8 cellular contexts compared by ENCODE assay signal in the genomic region with DNA sequence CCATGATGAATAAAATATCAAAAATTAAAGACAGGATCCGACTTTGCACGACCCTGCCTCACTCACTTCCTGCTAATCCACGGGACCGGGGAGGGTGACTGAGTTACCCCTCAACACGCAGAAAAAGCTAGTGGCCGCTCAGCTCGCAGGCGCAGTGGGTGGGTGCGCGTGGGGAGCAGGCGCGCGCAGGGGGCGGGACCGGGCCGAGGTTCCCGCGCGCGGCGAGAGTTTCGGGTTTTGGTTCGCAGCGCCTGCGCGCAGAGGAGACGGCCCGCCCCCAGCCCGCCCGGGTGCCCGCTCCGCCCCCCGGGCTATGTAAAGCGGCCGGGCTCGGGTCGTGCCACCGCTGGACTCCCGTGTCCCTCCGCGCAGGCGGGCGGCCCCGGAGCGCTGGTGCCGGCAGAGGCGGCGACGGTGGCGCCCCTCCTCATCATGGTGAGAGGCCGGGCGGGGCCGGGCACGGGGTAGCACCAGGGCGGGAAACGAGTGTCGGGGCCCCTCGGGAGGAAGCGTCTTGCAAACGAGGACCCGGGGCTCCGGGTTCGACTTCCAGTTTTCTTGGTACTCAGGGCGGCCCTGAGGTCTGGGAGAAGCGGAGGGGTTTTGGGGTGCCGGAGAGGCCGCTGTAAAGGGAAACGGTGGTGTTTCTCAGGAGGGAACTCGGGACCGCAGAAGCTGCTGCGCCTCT. TPM values are rescaled to one million over a fixed set of nuclear protein-coding genes. Genes with fewer than 3 reads are reported as not detected.
DNase-seq lines count a peak whose midpoint lies in the region.

TSS of gene CNP (plus strand) at position 343 of the 688 bp plus-strand sequence. CDS start at position 433, 90 bp downstream.

- peak within 1 kb of the TSS; percentile 96 for H3K9ac ChIP-seq in SK-N-MC (ENCODE audit: insufficient read length)

- peak within 1 kb of the TSS; percentile 86 for H3K27ac Mint-ChIP-seq in activated naive CD4-positive, alpha-beta T cell treated with anti-CD3 and anti-CD28 coated beads for 36 hours

- peaks cover 38% of the 10 kb centered on the region for H3K4me1 Mint-ChIP-seq in activated naive CD4-positive, alpha-beta T cell treated with anti-CD3 and anti-CD28 coated beads for 36 hours (ENCODE audit: low read depth)

- peaks cover 3% of the 10 kb centered on the region for H3K4me1 ChIP-seq in HAP-1

- H3K4me3 ChIP-seq in HAP-1 = peak within 1 kb of the TSS; percentile 78
- peak within 1 kb of the TSS; percentile 98 for H3K4me3 ChIP-seq in SK-N-MC

- peak within 1 kb of the TSS; percentile 80 for H3K4me3 Mint-ChIP-seq in activated naive CD4-positive, alpha-beta T cell treated with anti-CD3 and anti-CD28 coated beads for 36 hours

- H3K27ac ChIP-seq in SK-N-MC = peak within 1 kb of the TSS; percentile 79

- intact Hi-C loops in activated naive CD4-positive, alpha-beta T cell treated with anti-CD3 and anti-CD28 coated beads for 36 hours (cut with micrococcal nuclease) = loop anchor here (1.0 to 2.0 kb wide), 5 partner anchors 48 to 189 kb away; partner anchors contain the start of genes ACLY, DNAJC7 and KLHL11

- H3K27me3 ChIP-seq in HAP-1 (ENCODE audit: low read depth) = no peaks in the 10 kb centered on the region

- CTCF ChIA-PET in activated naive CD4-positive, alpha-beta T cell treated with anti-CD3 and anti-CD28 coated beads for 36 hours (lab: Charles Lee) = interaction anchor here (0.6 to 10.6 kb wide), 7 partner anchors 36 to 190 kb away, joined by 3 to 117 read pairs (median 4); partner anchors contain the start of genes DNAJC7, NKIRAS2 and ODAD4

- no peaks in the 10 kb centered on the region for H3K27me3 Mint-ChIP-seq in activated naive CD4-positive, alpha-beta T cell treated with anti-CD3 and anti-CD28 coated beads for 36 hours (ENCODE audit: low read depth)

- H3K36me3 Mint-ChIP-seq in activated naive CD4-positive, alpha-beta T cell treated with anti-CD3 and anti-CD28 coated beads for 36 hours (ENCODE audit: low read depth) = peaks cover 13% of the 10 kb centered on the region

- no peaks in the 10 kb centered on the region for H3K9me3 Mint-ChIP-seq in activated naive CD4-positive, alpha-beta T cell treated with anti-CD3 and anti-CD28 coated beads for 36 hours

- peaks cover 34% of the 10 kb centered on the region for H3K36me3 ChIP-seq in HAP-1 (replicated peaks)
- H3K36me3 ChIP-seq in SK-N-MC (ENCODE audit: insufficient read depth, low read length) = peaks cover 30% of the 10 kb centered on the region; the same call in 1 of the 2 replicates

- H3K9me3 ChIP-seq in HAP-1 (no peaks in the 10 kb centered on the region), SK-N-MC (ENCODE audit: low read depth, low read length) (no peaks in the 10 kb centered on the region)

- peak; percentile 92 for DNase-seq in Daoy (ENCODE audit: low read depth)
- DNase-seq in HAP-1 (ENCODE audit: low spot score in 2 of 2) = peak; percentile 76 to 93
- peak; percentile 89 for DNase-seq in NAMALWA (ENCODE audit: low spot score)
- no peak for DNase-seq in SK-N-MC (ENCODE audit: low read depth, low spot score)
- peak; percentile 88 for DNase-seq in activated naive CD4-positive, alpha-beta T cell treated with anti-CD3 and anti-CD28 coated beads for 36 hours
- DNase-seq in germinal center (ENCODE audit: low spot score) = peak; percentile 97
- peak; percentile 84 for DNase-seq in occipital lobe (lab: John Stamatoyannopoulos, UW)
- peak; percentile 94 for DNase-seq in superior temporal gyrus (ENCODE audit: extremely low spot score)

- in situ Hi-C loops in HAP-1 (cut with MboI; ENCODE audit: low sequenced_read_pairs) = no loop called here

RNA-seq across cellular contexts. Expression of gene CNP, which starts in this region (rescaled TPM):
- total RNA-seq in Daoy (2014; rRNA removed; shearing (Covaris generic)) = 39.5 and 41.6 TPM in 2 replicates
- total RNA-seq in activated naive CD4-positive, alpha-beta T cell treated with anti-CD3 and anti-CD28 coated beads for 36 hours = 10 to 100 TPM; 58.4 to 59.1 TPM
- total RNA-seq in occipital lobe = 40.7 TPM
